In genomic region chr17:74775409-74776043, GRCh38 we compare ENCODE assay signal across 8 cellular contexts. TPM values are rescaled to one million over a fixed set of nuclear protein-coding genes. Genes with fewer than 3 reads are reported as not detected.
DNase-seq lines count a peak whose midpoint lies in the region; ATAC-seq, FAIRE-seq and TF ChIP-seq lines count a peak whose summit lies in the region.

No MANE protein-coding gene starts in this region.

- H4K20me1 ChIP-seq in HCT116 (ENCODE audit: insufficient read depth) (no peaks in the 10 kb centered on the region), hepatocyte (ENCODE audit: insufficient read depth, poor library complexity, severe bottlenecking) (no peaks in the 10 kb centered on the region)

- H3K9me2 ChIP-seq in HCT116 (ENCODE audit: insufficient read depth) = no peaks in the 10 kb centered on the region
- no peaks in the 10 kb centered on the region for H3K9me2 ChIP-seq in hepatocyte (replicated peaks; ENCODE audit: insufficient read depth)

- H3K9me3 ChIP-seq in HCT116 (ENCODE audit: control insufficient read depth in 1 of 2, insufficient read depth in 1 of 2, low read depth in 1 of 2, low read length in 2 of 2) (no peaks in the 10 kb centered on the region), hepatocyte (ENCODE audit: low read depth) (no peaks in the 10 kb centered on the region), small intestine (ENCODE audit: control insufficient read depth, low read depth) (no peaks in the 10 kb centered on the region)

- TF ChIP-seq CTCF in HCT116 (IDR thresholded peaks at IDR 0.05 in 2 of 3, conservative IDR thresholded peaks at IDR 0.05 in 1 of 3; ENCODE audit: borderline replicate concordance in 1 of 3, insufficient read depth in 1 of 3, low read depth in 2 of 3, low read length in 2 of 3) = no peak
- no peak for TF ChIP-seq CTCF in WI38 (IDR thresholded peaks at IDR 0.05; ENCODE audit: low read depth, low read length)
- no peak for TF ChIP-seq CTCF in hepatocyte (IDR thresholded peaks at IDR 0.05; ENCODE audit: poor library complexity)

- H3K27me3 ChIP-seq in HCT116 (ENCODE audit: insufficient read depth, low read length) (no peaks in the 10 kb centered on the region), hepatocyte (no peaks in the 10 kb centered on the region), small intestine (ENCODE audit: control insufficient read depth in 2 of 2, insufficient read depth in 2 of 2, low read length in 2 of 2) (no peaks in the 10 kb centered on the region)

- H2AFZ ChIP-seq in HCT116 (ENCODE audit: low read depth, low read length, poor library complexity, severe bottlenecking) = no peak overlapping the region
- H2AFZ ChIP-seq in hepatocyte = peak overlapping the region; percentile 79

- ATAC-seq in HCT116 (no peak), HG03025 (IDR thresholded peaks at IDR 0.05; ENCODE audit: low FRiP score, unreplicated experiment) (no peak), GM18868 (IDR thresholded peaks at IDR 0.05; ENCODE audit: unreplicated experiment) (no peak), GM21737 (IDR thresholded peaks at IDR 0.05; ENCODE audit: unreplicated experiment) (no peak)

- peak overlapping the region; percentile 97 for H3K4me2 ChIP-seq in HCT116 (ENCODE audit: low read length)
- H3K4me2 ChIP-seq in hepatocyte = peak overlapping the region; percentile 95

- H3K79me2 ChIP-seq in HCT116 (ENCODE audit: insufficient read depth, low read length) (peaks cover 55% of the 10 kb centered on the region), hepatocyte (peaks cover 33% of the 10 kb centered on the region)

- no peak for TF ChIP-seq RAD21 in HCT116 (IDR thresholded peaks at IDR 0.05; ENCODE audit: low read depth)

- TSS peak; percentile 85 for BruUV-seq in HCT116 (replicated peaks; lab: Mats Ljungman, UMichigan)

- H3K36me3 ChIP-seq in HCT116 (ENCODE audit: control insufficient read depth in 1 of 2, insufficient read depth in 2 of 2, low read length in 2 of 2) (peaks cover 13 to 35% of the 10 kb centered on the region in 2 experiments; a peak in 3 of 4 replicates), hepatocyte (replicated peaks; ENCODE audit: insufficient read depth, low read depth) (no peaks in the 10 kb centered on the region), small intestine (ENCODE audit: control insufficient read depth in 2 of 2, insufficient read depth in 2 of 2, low read length in 2 of 2) (peaks cover 7 to 14% of the 10 kb centered on the region in 2 donors)

- peaks cover 9 to 16% of the 10 kb centered on the region in 2 experiments for H3K4me1 ChIP-seq in HCT116 (ENCODE audit: control insufficient read depth in 1 of 2, insufficient read depth in 2 of 2, low read length in 2 of 2)
- H3K4me1 ChIP-seq in hepatocyte (ENCODE audit: insufficient read depth) = peaks cover 10% of the 10 kb centered on the region
- H3K4me1 ChIP-seq in small intestine (ENCODE audit: control insufficient read depth in 2 of 2, insufficient read depth in 1 of 2, low read depth in 1 of 2, low read length in 1 of 2) = peaks cover 0 to 8% of the 10 kb centered on the region in 2 donors

- H3K27ac ChIP-seq in HCT116 (ENCODE audit: low read depth, low read length) (peak overlapping the region; percentile 60), hepatocyte (peak overlapping the region; percentile 82), small intestine (ENCODE audit: low read depth in 1 of 2, low read length in 1 of 2) (peak overlapping the region in 1 of 2 donors; percentile 74)

- DNase-seq in HCT116 (ENCODE audit: low read depth, low spot score) (no peak), hepatocyte (ENCODE audit: low spot score) (no peak), small intestine (no peak), A172 (ENCODE audit: low spot score) (no peak)

- WGBS in hepatocyte (ENCODE audit: low lambda C conversion rate, missing lambda C conversion rate) = 42% methylated on average over 12 of the region's 12 CpGs
- whole genome bisulfite sequencing in small intestine, 3 donors = 32 to 36% (median 33%) methylated on average over 12 of the region's 12 CpGs

- FAIRE-seq in small intestine (lab: Jason Lieb, UNC) = no peak

- RAD21 ChIA-PET in HCT116 (lab: Charles Lee; ENCODE audit: low non-redundant PET in 1 of 2, low total read pairs in 2 of 2, uncharacterized antibody in 2 of 2, unreplicated experiment in 2 of 2) = interaction anchor here in 1 of 2 experiments (1.1 kb wide), 1 partner anchor 118 kb away, joined by 4 read pairs; no protein-coding TSS in a partner anchor

- CTCF ChIA-PET in HCT116 (lab: Charles Lee) = interaction anchor here (1.0 to 3.5 kb wide), 8 partner anchors 16 to 209 kb away, joined by 3 to 23 read pairs (median 8); no protein-coding TSS in a partner anchor

- H3K9ac ChIP-seq in HCT116 (ENCODE audit: low read length) = peak overlapping the region; percentile 95

- intact Hi-C loops in HCT116 (cut with micrococcal nuclease) = loop anchor here (5.0 kb wide), 1 partner anchor 97 kb away; the partner anchor contains the start of gene FDXR

- POLR2A ChIA-PET in HCT116 (lab: Charles Lee) = interaction anchor here (1.3 to 1.7 kb wide), 4 partner anchors 22 to 97 kb away, joined by 3 to 6 read pairs (median 4); partner anchors contain the start of gene FDXR

- peak overlapping the region; percentile 75 to 79 for H3K4me3 ChIP-seq in HCT116 (replicated peaks in 1 of 2; ENCODE audit: low read depth in 1 of 2, low read length in 2 of 2)
- peak overlapping the region; percentile 91 for H3K4me3 ChIP-seq in WI38 (ENCODE audit: low read depth, low read length)
- peak overlapping the region; percentile 79 for H3K4me3 ChIP-seq in hepatocyte
- H3K4me3 ChIP-seq in small intestine (ENCODE audit: low read depth in 1 of 2, low read length in 2 of 2) = peak overlapping the region; percentile 69 to 75

- no peak for TF ChIP-seq POLR2A in HCT116 (IDR thresholded peaks at IDR 0.05; ENCODE audit: borderline replicate concordance, extremely low read depth, insufficient read depth, insufficient read length)

TF ChIP-seq in HCT116, 20 proteins besides CTCF, POLR2A, EP300 and RAD21:
- TF ChIP-seq EZH2phosphoT487 (IDR thresholded peaks at IDR 0.05; ENCODE audit: borderline replicate concordance) (no peak), CBX3 (IDR thresholded peaks at IDR 0.05; ENCODE audit: low read depth) (no peak), CEBPB (IDR thresholded peaks at IDR 0.05; ENCODE audit: low read depth) (no peak), SRF (IDR thresholded peaks at IDR 0.05; ENCODE audit: low read depth) (no peak), TCF7L2 (IDR thresholded peaks at IDR 0.05; ENCODE audit: borderline replicate concordance, extremely low read depth, insufficient read depth, insufficient read length) (no peak), YY1 (IDR thresholded peaks at IDR 0.05; ENCODE audit: extremely low read depth, insufficient replicate concordance, low read depth, low read length) (no peak), ZNF274 (IDR thresholded peaks at IDR 0.05; ENCODE audit: low read depth, low read length) (no peak), ELF1 (IDR thresholded peaks at IDR 0.05; ENCODE audit: borderline replicate concordance, low read depth) (no peak)

RNA-seq across cellular contexts. Expression of gene NAT9, which starts 0.6 kb away (rescaled TPM):
- total RNA-seq in HCT116 (2021; ENCODE audit: unreplicated experiment) (88.7 TPM), hepatocyte (28.6 and 29.2 TPM in 2 replicates)
- polyA plus RNA-seq in HCT116 (2012) = 67.7 and 68.5 TPM in 2 replicates
- polyA plus RNA-seq in hepatocyte (34.8 and 62.9 TPM in 2 replicates), small intestine (10 to 100 TPM; 12.4 to 28.3 (median 16.3) TPM)
- total RNA-seq in A172 (2014; rRNA removed; shearing (Covaris generic)) = 22.8 and 32.5 TPM in 2 replicates

RNA-seq across cellular contexts. Expression of gene NHERF1, which starts 27.1 kb away (rescaled TPM):
- total RNA-seq in HCT116 (2021; ENCODE audit: unreplicated experiment) = 129 TPM
- polyA plus RNA-seq in HCT116 (2012) = 71.3 and 81.9 TPM in 2 replicates
- total RNA-seq in hepatocyte = 263 and 269 TPM in 2 replicates
- 712 and 763 TPM in 2 replicates for polyA plus RNA-seq in hepatocyte
- polyA plus RNA-seq in small intestine = 100 to 1,000 TPM; 231 to 592 (median 569) TPM
- 205 and 246 TPM in 2 replicates for total RNA-seq in A172 (2014; rRNA removed; shearing (Covaris generic))

RNA-seq across cellular contexts. Expression of gene RAB37, which starts 38.5 kb away (rescaled TPM):
- total RNA-seq in HCT116 (2021; ENCODE audit: unreplicated experiment) (8.2 TPM), hepatocyte (5.9 and 6.1 TPM in 2 replicates)
- polyA plus RNA-seq in HCT116 (2012) = 10.4 and 11.7 TPM in 2 replicates
- polyA plus RNA-seq in hepatocyte (7.0 and 11.8 TPM in 2 replicates), small intestine (1 to 10 TPM; 1.8 to 4.5 (median 3.8) TPM)
- 0.05 TPM in 1 of 2 replicates, not detected in the other for total RNA-seq in A172 (2014; rRNA removed; shearing (Covaris generic))
